Comparison of ENCODE assay signal across 17 cellular contexts in the genomic region with DNA sequence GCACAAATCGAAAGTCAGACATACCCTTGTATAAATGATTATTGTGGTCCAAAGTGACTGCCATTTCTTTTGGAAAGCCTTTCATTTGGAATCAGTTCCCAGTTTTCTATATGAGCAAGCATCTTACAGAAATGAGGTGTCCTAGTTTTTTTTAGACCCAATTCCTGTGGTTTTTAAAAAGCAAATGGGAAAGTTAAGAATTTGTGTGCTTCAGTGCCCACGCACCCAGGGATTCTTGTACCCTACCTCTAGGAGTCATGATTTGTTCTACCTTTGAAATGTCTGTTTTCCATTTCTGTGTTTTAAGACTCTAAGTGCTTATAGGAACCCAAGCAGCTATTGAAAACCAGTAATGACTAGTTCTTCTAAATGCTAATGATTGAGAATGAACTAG.
DNase-seq lines count a peak whose midpoint lies in the region; ATAC-seq, FAIRE-seq and TF ChIP-seq lines count a peak whose summit lies in the region.
"Had no signal": no experiment of that assay in that cellular context is flagged by ENCODE, and none has a peak within 500 bp of the region (broad histone marks: within the 10 kb centered on the region; RNA-seq: fewer than 3 reads in every experiment).

No MANE protein-coding gene starts in this region.

- H3K9me3 Mint-ChIP-seq in CD14-positive monocyte (peaks cover 0 to 3% (median 0%) of the 10 kb centered on the region in 7 donors), neural progenitor cell (no peaks in the 10 kb centered on the region)
- H3K9me3 Mint-ChIP-seq in activated naive CD8-positive, alpha-beta T cell treated with anti-CD3 and anti-CD28 coated beads, Interleukin-2, amount 50 U/mL, for 24 hours: no peaks in the 10 kb centered on the region
- H3K9me3 Mint-ChIP-seq: CD8-positive, alpha-beta memory T cell had no signal

- H3K4me2 ChIP-seq in GM23248 (ENCODE audit: unreplicated experiment) (peak overlapping the region; percentile 75), neural progenitor cell (peak overlapping the region; percentile 24)

- H3K4me3 Mint-ChIP-seq in CD14-positive monocyte (no peak overlapping the region), neural progenitor cell (no peak overlapping the region)
- peak overlapping the region; percentile 55 for H3K4me3 Mint-ChIP-seq in activated naive CD8-positive, alpha-beta T cell treated with anti-CD3 and anti-CD28 coated beads, Interleukin-2, amount 50 U/mL, for 24 hours

- in situ Hi-C loops in GM23248 (cut with MboI): no loop called here

- H3K9ac ChIP-seq in GM23248 (no peak overlapping the region), neural progenitor cell (no peak overlapping the region)

- TF ChIP-seq CTCF in CD14-positive monocyte (IDR thresholded peaks at IDR 0.05) (no peak), neural progenitor cell (IDR thresholded peaks at IDR 0.05) (no peak)

- H3K9me2 ChIP-seq in GM23248 (ENCODE audit: insufficient read depth): no peaks in the 10 kb centered on the region

- no peak overlapping the region for H3K4me3 ChIP-seq in GM23248
- H3K4me3 ChIP-seq in neural progenitor cell: no peak overlapping the region
- H3K4me3 ChIP-seq: MG63 had no signal

- peaks cover 30% of the 10 kb centered on the region for H3F3A ChIP-seq in GM23248 (ENCODE audit: insufficient read depth)
- H3F3A ChIP-seq in neural progenitor cell (ENCODE audit: low read depth): peaks cover 12% of the 10 kb centered on the region

- DNase-seq in CD14-positive monocyte (ENCODE audit: low spot score): no peak
- DNase-seq in GM23248: peak; percentile 26
- DNase-seq in activated naive CD8-positive, alpha-beta T cell treated with anti-CD3 and anti-CD28 coated beads, Interleukin-2, amount 50 U/mL, for 24 hours: no peak
- no peak for DNase-seq in neural progenitor cell (ENCODE audit: low spot score)
- no peak for DNase-seq in activated gamma-delta T cell (lab: John Stamatoyannopoulos, UW)
- DNase-seq in NCI-H1048 (lab: John Stamatoyannopoulos, UW): no peak
- DNase-seq in GM19239 (ENCODE audit: insufficient read length, low spot score): no peak
- DNase-seq: CD8-positive, alpha-beta memory T cell; GF-D8; KBM-7; MG63; NCI-H1105; NCI-H1694 treated with DMSO at 0.1 percent for 48 hours; NCI-H446; NCI-H774; SIG-M5 had no signal

- H3K27me3 Mint-ChIP-seq in CD14-positive monocyte (ENCODE audit: low read depth in 3 of 3) (peaks cover 0 to 1% (median 0%) of the 10 kb centered on the region in 3 donors), neural progenitor cell (ENCODE audit: insufficient read depth, low read depth) (peaks cover 4% of the 10 kb centered on the region)
- H3K27me3 Mint-ChIP-seq in activated naive CD8-positive, alpha-beta T cell treated with anti-CD3 and anti-CD28 coated beads, Interleukin-2, amount 50 U/mL, for 24 hours: no peaks in the 10 kb centered on the region
- H3K27me3 Mint-ChIP-seq: CD8-positive, alpha-beta memory T cell had no signal

- H3K4me1 ChIP-seq in GM23248 (ENCODE audit: insufficient read depth): peaks cover 42% of the 10 kb centered on the region
- H3K4me1 ChIP-seq in neural progenitor cell: peaks cover 9% of the 10 kb centered on the region

- H3K79me2 ChIP-seq in GM23248 (ENCODE audit: insufficient read depth): no peaks in the 10 kb centered on the region
- peaks cover 10% of the 10 kb centered on the region for H3K79me2 ChIP-seq in neural progenitor cell (ENCODE audit: low read depth)

- 72 to 76% methylated on average over 2 of the region's 2 CpGs for WGBS in GM23248 (ENCODE audit: low coverage in 1 of 2, low lambda C conversion rate in 2 of 2, missing lambda C conversion rate in 2 of 2), 2 experiments

- no peaks in the 10 kb centered on the region for H3K36me3 ChIP-seq in GM23248 (ENCODE audit: low read depth)
- H3K36me3 ChIP-seq in neural progenitor cell: no peaks in the 10 kb centered on the region
- H3K36me3 ChIP-seq: MG63 had no signal

- FAIRE-seq in GM19239 (lab: Jason Lieb, UNC): no peak
- FAIRE-seq: RCC 7860 had no signal

- H3K36me3 Mint-ChIP-seq in CD14-positive monocyte: no peaks in the 10 kb centered on the region
- no peaks in the 10 kb centered on the region for H3K36me3 Mint-ChIP-seq in activated naive CD8-positive, alpha-beta T cell treated with anti-CD3 and anti-CD28 coated beads, Interleukin-2, amount 50 U/mL, for 24 hours (ENCODE audit: low read depth)
- H3K36me3 Mint-ChIP-seq in neural progenitor cell: no peaks in the 10 kb centered on the region
- H3K36me3 Mint-ChIP-seq: CD8-positive, alpha-beta memory T cell had no signal

- intact Hi-C loops in CD14-positive monocyte (cut with micrococcal nuclease): no loop called here

- no peak for ATAC-seq in activated naive CD8-positive, alpha-beta T cell treated with anti-CD3 and anti-CD28 coated beads, Interleukin-2, amount 50 U/mL, for 24 hours

- H3K27ac Mint-ChIP-seq in CD14-positive monocyte (peak overlapping the region in 5 of 7 donors; percentile 83 to 89 (median 87)), neural progenitor cell (no peak overlapping the region)
- H3K27ac Mint-ChIP-seq in activated naive CD8-positive, alpha-beta T cell treated with anti-CD3 and anti-CD28 coated beads, Interleukin-2, amount 50 U/mL, for 24 hours: peak overlapping the region; percentile 84
- H3K27ac Mint-ChIP-seq: CD8-positive, alpha-beta memory T cell had no signal

- no peaks in the 10 kb centered on the region for H3K9me3 ChIP-seq in GM23248 (ENCODE audit: low read depth)
- H3K9me3 ChIP-seq in neural progenitor cell (ENCODE audit: low read depth): no peaks in the 10 kb centered on the region
- H3K9me3 ChIP-seq: MG63 had no signal

- H3K4me1 Mint-ChIP-seq in CD14-positive monocyte: peaks cover 48% of the 10 kb centered on the region
- H3K4me1 Mint-ChIP-seq in activated naive CD8-positive, alpha-beta T cell treated with anti-CD3 and anti-CD28 coated beads, Interleukin-2, amount 50 U/mL, for 24 hours: peaks cover 60% of the 10 kb centered on the region
- no peaks in the 10 kb centered on the region for H3K4me1 Mint-ChIP-seq in neural progenitor cell

- no peak overlapping the region for H3K27ac ChIP-seq in GM23248
- peak overlapping the region; percentile 15 for H3K27ac ChIP-seq in neural progenitor cell

- no peaks in the 10 kb centered on the region for H4K20me1 ChIP-seq in GM23248 (ENCODE audit: insufficient read depth)
- H4K20me1 ChIP-seq in neural progenitor cell (ENCODE audit: low read depth): no peaks in the 10 kb centered on the region

- H2AFZ ChIP-seq in GM23248: no peak overlapping the region
- H2AFZ ChIP-seq in neural progenitor cell (replicated peaks): no peak overlapping the region

- H3K27me3 ChIP-seq in GM23248 (replicated peaks; ENCODE audit: insufficient read depth) (no peaks in the 10 kb centered on the region), neural progenitor cell (no peaks in the 10 kb centered on the region)
- H3K27me3 ChIP-seq: MG63 had no signal
